Comparison of ENCODE assay signal across 20 cellular contexts in the genomic region with DNA sequence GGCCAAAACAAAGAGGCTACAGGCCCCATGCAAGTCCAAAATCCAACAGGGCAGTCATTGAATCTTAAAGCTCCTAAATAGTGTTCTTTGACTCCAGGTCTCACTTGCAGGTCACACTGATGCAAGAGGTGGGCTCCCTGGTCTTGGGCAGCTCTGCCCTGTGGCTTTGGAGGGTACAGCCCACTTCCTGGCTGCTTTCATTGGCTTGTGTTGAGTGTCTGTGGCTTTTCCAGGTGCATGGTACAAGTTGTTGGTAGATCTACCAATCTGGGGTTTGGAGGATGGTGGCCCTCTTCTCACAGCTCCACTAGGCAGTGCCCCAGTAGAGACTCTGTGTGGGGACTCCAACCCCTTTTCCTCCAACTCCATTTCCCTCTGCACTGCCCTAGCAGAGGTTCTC.
"Had no signal": no experiment of that assay in that cellular context is flagged by ENCODE, and none has a peak within 500 bp of the region (broad histone marks: within the 10 kb centered on the region; RNA-seq: fewer than 3 reads in every experiment).

No MANE protein-coding gene starts in this region.

- ATAC-seq: T-cell had no signal

- H3K27ac Mint-ChIP-seq: T-cell had no signal

- H3K9me3 ChIP-seq: MG63, SK-N-SH had no signal

- H3K4me1 Mint-ChIP-seq: T-cell had no signal

- H3K36me3 ChIP-seq: MG63 had no signal

- H3K27me3 ChIP-seq: MG63 had no signal

- H3K9ac ChIP-seq: SK-N-SH had no signal

- H3K27me3 Mint-ChIP-seq: IgD-negative memory B cell, T-cell had no signal

- H3K4me2 ChIP-seq: SK-N-SH had no signal

- H3K4me3 Mint-ChIP-seq: IgD-negative memory B cell, T-cell had no signal

- H3K27ac ChIP-seq: HL-60 had no signal

- H3K36me3 Mint-ChIP-seq: IgD-negative memory B cell, T-cell had no signal

- H3K4me3 ChIP-seq: MG63 had no signal

- DNase-seq: Karpas-422, KBM-7, MG63, NCI-H1092 treated with DMSO at 0.1 percent for 48 hours, NCI-H1436 treated with DMSO at 0.1 percent for 48 hours, NCI-H1694, NCI-H187 treated with DMSO at 0.1 percent for 48 hours, NCI-H2029 treated with DMSO at 0.1 percent for 48 hours, NCI-H2107, NCI-H2227 treated with DMSO at 0.1 percent for 48 hours, NCI-H524, NCI-H526 treated with DMSO at 0.1 percent for 48 hours, NCI-H748 treated with DMSO at 0.1 percent for 48 hours, Right ventricle myocardium superior, RPMI8226, SK-N-SH, SW 1271, T-cell had no signal
